8 cellular contexts compared by ENCODE assay signal in the genomic region with DNA sequence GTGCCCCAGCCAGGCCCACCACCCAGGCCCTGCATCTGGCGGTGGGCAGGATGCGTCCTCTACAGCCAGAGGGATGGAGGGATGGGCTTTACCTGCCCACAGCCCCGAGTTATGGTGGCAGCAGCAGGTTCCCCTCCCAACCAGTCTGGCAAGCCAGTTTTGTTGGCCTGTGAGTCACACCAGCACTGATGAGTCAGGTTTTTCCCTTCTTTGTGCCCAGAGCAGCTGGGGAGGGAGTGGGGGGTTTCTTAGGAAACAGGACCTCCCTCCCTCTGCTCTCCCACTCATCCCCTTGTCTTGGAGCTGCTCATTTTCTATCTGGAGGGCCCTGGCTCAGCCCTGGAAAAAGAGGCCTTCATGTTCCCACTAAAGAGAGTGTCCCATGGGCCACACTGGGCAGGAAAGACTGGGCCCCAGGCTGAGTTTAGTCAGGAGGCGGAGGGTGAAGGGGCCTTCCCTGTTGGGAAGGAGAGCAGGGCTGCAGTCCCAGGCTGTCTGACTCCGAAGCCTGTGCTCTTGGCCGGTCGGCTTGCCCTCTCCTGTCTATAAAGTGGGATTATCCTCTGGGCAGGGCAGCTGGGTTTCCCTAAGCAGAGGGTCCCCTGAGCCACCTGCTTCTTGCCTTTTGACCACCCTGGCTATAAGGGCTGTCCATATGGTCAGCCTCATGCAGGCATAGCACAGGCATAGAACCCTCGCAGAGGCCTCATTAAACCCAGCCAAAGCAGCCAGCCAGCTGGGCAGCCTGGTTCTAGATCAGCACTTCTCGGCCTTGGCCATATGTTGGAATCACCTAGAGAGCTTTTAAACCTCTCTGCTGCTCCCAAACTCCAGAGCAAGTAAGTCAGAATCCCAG. TPM values are rescaled to one million over a fixed set of nuclear protein-coding genes. Genes with fewer than 3 reads are reported as not detected.
DNase-seq lines count a peak whose midpoint lies in the region; ATAC-seq lines count a peak whose summit lies in the region.

No MANE protein-coding gene starts in this region.

- peak; percentile 84 for ATAC-seq in sciatic nerve
- no peak for ATAC-seq in GM19035 (IDR thresholded peaks at IDR 0.05; ENCODE audit: unreplicated experiment)
- ATAC-seq in HG02763 (IDR thresholded peaks at IDR 0.05; ENCODE audit: unreplicated experiment): no peak
- ATAC-seq in HG02970 (IDR thresholded peaks at IDR 0.05; ENCODE audit: low FRiP score, unreplicated experiment): no peak

- intact Hi-C loops in sciatic nerve (cut with DNase I): loop anchor here (10.0 kb wide), 1 partner anchor 932 kb away; no protein-coding TSS in a partner anchor

- DNase-seq in DMS 273 (lab: John Stamatoyannopoulos, UW; ENCODE audit: unreplicated experiment) (peak; percentile 86), NCI-H69 (lab: John Stamatoyannopoulos, UW) (peak; percentile 32), amygdala (lab: John Stamatoyannopoulos, UW) (peak in 37 of 56 donors; percentile 17 to 75 (median 45)), hepatic stellate cell (ENCODE audit: low spot score) (peak; percentile 81), sciatic nerve (ENCODE audit: low spot score) (peak; percentile 79)

RNA-seq across cellular contexts. Expression of a gene that starts 30.2 kb away (rescaled TPM):
- total RNA-seq in sciatic nerve: not detected

RNA-seq across cellular contexts. Expression of a gene that starts 41.8 kb away (rescaled TPM):
- total RNA-seq in sciatic nerve: 4.1 TPM

RNA-seq across cellular contexts. Expression of a gene that starts 43.7 kb away (rescaled TPM):
- 8.1 TPM for total RNA-seq in sciatic nerve

RNA-seq across cellular contexts. Expression of a gene that starts 44.2 kb away (rescaled TPM):
- total RNA-seq in sciatic nerve: 65.9 TPM

RNA-seq across cellular contexts. Expression of a gene that starts 47.1 kb away (rescaled TPM):
- not detected for total RNA-seq in sciatic nerve

Comparison
In these comparisons a context has a peak if more than half of its experiments do, and no peak if none do; other contexts are left out.
1. DNase-seq: peak in every context shown above with its lines; median percentile 86 in DMS 273; 81 in hepatic stellate cell; 79 in sciatic nerve; 45 in amygdala; 32 in NCI-H69.